ENCODE assay signal across 8 cellular contexts in genomic region chr16:72099377-72099818, GRCh38. TPM values are rescaled to one million over a fixed set of nuclear protein-coding genes. Genes with fewer than 3 reads are reported as not detected.
A peak's percentile ranks its signal among the peaks of the same experiment; 100 is the strongest.
DNase-seq lines count a peak whose midpoint lies in the region; ATAC-seq and TF ChIP-seq lines count a peak whose summit lies in the region.

No MANE protein-coding gene starts in this region.

- H3K27me3 ChIP-seq in breast epithelium: no peaks in the 10 kb centered on the region
- no peaks in the 10 kb centered on the region for H3K27me3 ChIP-seq in kidney epithelial cell (ENCODE audit: control insufficient read depth, insufficient read depth, low read length)

- DNase-seq in EL (peak; percentile 51), breast epithelium (ENCODE audit: low spot score in 2 of 2) (no peak), kidney epithelial cell (ENCODE audit: low read depth) (no peak), amniotic stem cell (lab: John Stamatoyannopoulos, UW) (no peak)
- DNase-seq in stimulated activated CD4-positive, alpha-beta T cell treated with anti-CD3 and anti-CD28 coated beads, Interleukin-4, amount 100 ng/mL, for 48 hours (ENCODE audit: low read depth in 2 of 2): peak; percentile 18 to 28

- no peak for TF ChIP-seq POLR2A in breast epithelium (IDR thresholded peaks at IDR 0.05)

- H3K4me1 ChIP-seq in breast epithelium: peaks cover 5 to 11% of the 10 kb centered on the region in 2 donors

- H3K4me3 ChIP-seq in breast epithelium (no peak overlapping the region), kidney epithelial cell (ENCODE audit: low read depth, low read length) (no peak overlapping the region)

- ATAC-seq in GM21528 (IDR thresholded peaks at IDR 0.05; ENCODE audit: low FRiP score, unreplicated experiment): peak; percentile 63
- ATAC-seq in SK-N-SH treated with all-trans-retinoic acid at 6 μM for 48 hours: peak; percentile 98

- peaks cover 35% of the 10 kb centered on the region for H3K36me3 ChIP-seq in breast epithelium
- H3K36me3 ChIP-seq in kidney epithelial cell (ENCODE audit: control insufficient read depth, insufficient read depth, low read length): peaks cover 2% of the 10 kb centered on the region

- intact Hi-C loops in breast epithelium (cut with DNase I; ENCODE audit: low total_unique reads): no loop called here

- no peaks in the 10 kb centered on the region for H3K9me3 ChIP-seq in breast epithelium

- TF ChIP-seq CTCF in LNCAP (IDR thresholded peaks at IDR 0.05) (peak; percentile 68), breast epithelium (IDR thresholded peaks at IDR 0.05) (peak in 2 of 3 donors; percentile 19 to 30), kidney epithelial cell (IDR thresholded peaks at IDR 0.05; ENCODE audit: insufficient read depth, low read length, poor library complexity, severe bottlenecking) (peak; percentile 49)

- H3K27ac ChIP-seq in breast epithelium: no peak overlapping the region

TF ChIP-seq in SK-N-SH treated with all-trans-retinoic acid at 6 μM for 48 hours, 23 proteins besides CTCF, POLR2A, EP300 and RAD21:
- TF ChIP-seq ISL1 (CRISPR knock-in tag; IDR thresholded peaks at IDR 0.05): no peak
- no peak for TF ChIP-seq ZNF565 (CRISPR knock-in tag; conservative IDR thresholded peaks at IDR 0.05; ENCODE audit: low read depth)
- no peak for TF ChIP-seq BACH2 (CRISPR knock-in tag; IDR thresholded peaks at IDR 0.05; ENCODE audit: borderline replicate concordance)
- no peak for TF ChIP-seq ESRRG (CRISPR knock-in tag; IDR thresholded peaks at IDR 0.05)
- TF ChIP-seq ZC3H10 (CRISPR knock-in tag; IDR thresholded peaks at IDR 0.05): no peak
- TF ChIP-seq OSR1 (CRISPR knock-in tag; IDR thresholded peaks at IDR 0.05): no peak
- no peak for TF ChIP-seq CREB5 (CRISPR knock-in tag; IDR thresholded peaks at IDR 0.05; ENCODE audit: low read depth)
- no peak for TF ChIP-seq CSRNP3 (CRISPR knock-in tag; IDR thresholded peaks at IDR 0.05)

RNA-seq across cellular contexts. Expression of gene DHX38, which starts 5.8 kb away (rescaled TPM):
- total RNA-seq in breast epithelium (10 to 100 TPM; 50.2 to 60.6 (median 53.7) TPM), kidney epithelial cell (35.4 and 46.0 TPM in 2 replicates)

RNA-seq across cellular contexts. Expression of gene TXNL4B, which starts 6.0 kb away (rescaled TPM):
- total RNA-seq in breast epithelium: 10 to 100 TPM in 1 of 3 donors, 1 to 10 TPM in 2; 7.2 to 16.4 (median 8.8) TPM
- total RNA-seq in kidney epithelial cell: 9.1 and 11.7 TPM in 2 replicates

RNA-seq across cellular contexts. Expression of gene HPR, which starts 36.4 kb away (rescaled TPM):
- 1 to 10 TPM in 1 of 3 donors, under 1 TPM in 1, not detected in 1; 0.59 to 1.1 TPM for total RNA-seq in breast epithelium
- total RNA-seq in kidney epithelial cell: not detected in 2 replicates

RNA-seq across cellular contexts. Expression of gene HP, which starts 45.1 kb away (rescaled TPM):
- total RNA-seq in breast epithelium (100 to 1,000 TPM in 1 of 3 donors, 10 to 100 TPM in 2; 24.5 to 543 (median 61.9) TPM), kidney epithelial cell (not detected in 2 replicates)

Comparison
In these comparisons a context has a peak if more than half of its experiments do, and no peak if none do; other contexts are left out.
1. DNase-seq: peak in EL (single experiment) and stimulated activated CD4-positive, alpha-beta T cell treated with anti-CD3 and anti-CD28 coated beads, Interleukin-4, amount 100 ng/mL, for 48 hours (2 of 2); none in breast epithelium (0 of 2), kidney epithelial cell (single experiment) and amniotic stem cell (single experiment).
2. Peak in every context shown above with its lines, with median percentiles within 50 percentile points of each other: CTCF ChIP-seq.